8 cellular contexts compared by ENCODE assay signal in genomic region chr17:78971764-78972506, GRCh38. TPM values are rescaled to one million over a fixed set of nuclear protein-coding genes. Genes with fewer than 3 reads are reported as not detected.
DNase-seq lines count a peak whose midpoint lies in the region; ATAC-seq and TF ChIP-seq lines count a peak whose summit lies in the region.
"Had no signal": no experiment of that assay in that cellular context is flagged by ENCODE, and none has a peak within 500 bp of the region (broad histone marks: within the 10 kb centered on the region; RNA-seq: fewer than 3 reads in every experiment).

No MANE protein-coding gene starts in this region.

- peaks cover 23% of the 10 kb centered on the region for H3K27me3 Mint-ChIP-seq in GM23338 (ENCODE audit: insufficient read depth, low read depth, poor library complexity)
- H3K27me3 Mint-ChIP-seq: activated naive CD4-positive, alpha-beta T cell treated with anti-CD3 and anti-CD28 coated beads, Interleukin-2, amount 50 U/mL, for 24 hours had no signal

- no peak for DNase-seq in GM23338 (ENCODE audit: low spot score)
- no peak for DNase-seq in right atrium auricular region (ENCODE audit: low spot score)
- DNase-seq in substantia nigra (lab: John Stamatoyannopoulos, UW), result no peak
- no peak for DNase-seq in SW 1271 (lab: John Stamatoyannopoulos, UW)
- DNase-seq in putamen (ENCODE audit: low spot score), result no peak

- H3K27ac ChIP-seq in GM23338 (ENCODE audit: low read depth), result no peak overlapping the region
- peak overlapping the region; percentile 58 to 60 for H3K27ac ChIP-seq in right atrium auricular region
- peak overlapping the region; percentile 58 for H3K27ac ChIP-seq in substantia nigra (ENCODE audit: low read depth, low read length, poor library complexity, severe bottlenecking)

- no peaks in the 10 kb centered on the region for H3K9me3 ChIP-seq in right atrium auricular region

- peaks cover 24% of the 10 kb centered on the region for H3K4me1 Mint-ChIP-seq in GM23338

- H4K20me1 ChIP-seq in GM23338 (replicated peaks; ENCODE audit: insufficient read depth), result no peaks in the 10 kb centered on the region

- H3K36me3 ChIP-seq in GM23338 (ENCODE audit: insufficient read depth), result no peaks in the 10 kb centered on the region
- peaks cover 5% of the 10 kb centered on the region for H3K36me3 ChIP-seq in right atrium auricular region

- no peak overlapping the region for H3K4me2 ChIP-seq in GM23338

- H3K36me3 Mint-ChIP-seq in GM23338 (ENCODE audit: low read depth), result peaks cover 13% of the 10 kb centered on the region

- no peaks in the 10 kb centered on the region for H3K27me3 ChIP-seq in GM23338 (ENCODE audit: insufficient read depth)
- H3K27me3 ChIP-seq in right atrium auricular region, result no peaks in the 10 kb centered on the region

- H3K27ac Mint-ChIP-seq in GM23338, result 0 out of 2 replicates have a peak overlapping the region, but pooled peaks have one; percentile 90

- H2AFZ ChIP-seq in GM23338, result no peak overlapping the region

- no peaks in the 10 kb centered on the region for H3K9me2 ChIP-seq in GM23338 (ENCODE audit: insufficient read depth)

- H3K4me3 ChIP-seq in GM23338 (no peak overlapping the region), right atrium auricular region (no peak overlapping the region)

- TF ChIP-seq CTCF in GM23338 (conservative IDR thresholded peaks at IDR 0.05; ENCODE audit: low read depth in 2 of 2) (no peak), right atrium auricular region (IDR thresholded peaks at IDR 0.05) (no peak)

- no peak overlapping the region for H3K4me3 Mint-ChIP-seq in GM23338
- H3K4me3 Mint-ChIP-seq: activated naive CD4-positive, alpha-beta T cell treated with anti-CD3 and anti-CD28 coated beads, Interleukin-2, amount 50 U/mL, for 24 hours had no signal

- no peaks in the 10 kb centered on the region for H3K79me2 ChIP-seq in GM23338 (replicated peaks; ENCODE audit: insufficient read depth)

- no peaks in the 10 kb centered on the region for H3K4me1 ChIP-seq in GM23338 (ENCODE audit: insufficient read depth)
- peaks cover 0 to 53% of the 10 kb centered on the region in 2 donors for H3K4me1 ChIP-seq in right atrium auricular region

- no peaks in the 10 kb centered on the region for H3K9me3 Mint-ChIP-seq in GM23338
- H3K9me3 Mint-ChIP-seq: activated naive CD4-positive, alpha-beta T cell treated with anti-CD3 and anti-CD28 coated beads, Interleukin-2, amount 50 U/mL, for 24 hours had no signal

- ATAC-seq in GM23338 (no peak), SK-N-SH treated with all-trans-retinoic acid at 6 μM for 48 hours (peak; percentile 6), GM18517 (IDR thresholded peaks at IDR 0.05; ENCODE audit: unreplicated experiment) (no peak)

- H3F3A ChIP-seq in GM23338 (replicated peaks; ENCODE audit: low read depth), result 0 out of 2 replicates have a peak, but pooled peaks cover 4% of the 10 kb centered on the region

TF ChIP-seq in GM23338, 12 proteins besides CTCF, POLR2A, EP300 and RAD21 (continues in another document):
- TF ChIP-seq ZNF114 (CRISPR knock-in tag; IDR thresholded peaks at IDR 0.05) (no peak), REST (IDR thresholded peaks at IDR 0.05; ENCODE audit: unreplicated experiment) (no peak), ETS1 (IDR thresholded peaks at IDR 0.05) (no peak), ZNF331 (CRISPR knock-in tag; IDR thresholded peaks at IDR 0.05; ENCODE audit: low read depth) (no peak), EZH2 (IDR thresholded peaks at IDR 0.05; ENCODE audit: low read depth, unreplicated experiment) (no peak), NANOG (IDR thresholded peaks at IDR 0.05; ENCODE audit: borderline replicate concordance) (no peak)

TF ChIP-seq in SK-N-SH treated with all-trans-retinoic acid at 6 μM for 48 hours, 23 proteins besides CTCF, POLR2A, EP300 and RAD21:
- TF ChIP-seq ZNF70 (CRISPR knock-in tag; IDR thresholded peaks at IDR 0.05) (no peak), TSHZ2 (CRISPR knock-in tag; IDR thresholded peaks at IDR 0.05) (no peak), TOX (CRISPR knock-in tag; IDR thresholded peaks at IDR 0.05; ENCODE audit: borderline replicate concordance) (no peak), PATZ1 (CRISPR knock-in tag; IDR thresholded peaks at IDR 0.05; ENCODE audit: borderline replicate concordance) (no peak), BACH2 (CRISPR knock-in tag; IDR thresholded peaks at IDR 0.05; ENCODE audit: borderline replicate concordance) (no peak), ZNF8 (CRISPR knock-in tag; IDR thresholded peaks at IDR 0.05) (no peak), ZC3H10 (CRISPR knock-in tag; IDR thresholded peaks at IDR 0.05) (no peak), ZNF565 (CRISPR knock-in tag; conservative IDR thresholded peaks at IDR 0.05; ENCODE audit: low read depth) (no peak), RARB (CRISPR knock-in tag; IDR thresholded peaks at IDR 0.05) (no peak), ESRRG (CRISPR knock-in tag; IDR thresholded peaks at IDR 0.05) (no peak), ISL1 (CRISPR knock-in tag; IDR thresholded peaks at IDR 0.05) (no peak)

RNA-seq across cellular contexts. Expression of gene LGALS3BP, which starts 7.8 kb away (rescaled TPM):
- total RNA-seq in GM23338 (2014; rRNA removed; shearing (Covaris generic)), result 36.5 and 45.7 TPM in 2 replicates
- 15.1 and 15.5 TPM in 2 replicates for polyA plus RNA-seq in GM23338 (2016; fragmentation: Nextera tagmentation; extraction: Ambion mirVana)
- total RNA-seq in right atrium auricular region, result 100 to 1,000 TPM; 488 to 733 TPM

RNA-seq across cellular contexts. Expression of gene CANT1, which starts 37.6 kb away (rescaled TPM):
- 22.4 and 38.8 TPM in 2 replicates for total RNA-seq in GM23338 (2014; rRNA removed; shearing (Covaris generic))
- 5.9 and 8.0 TPM in 2 replicates for polyA plus RNA-seq in GM23338 (2016; fragmentation: Nextera tagmentation; extraction: Ambion mirVana)
- total RNA-seq in right atrium auricular region, result 10 to 100 TPM; 20.9 to 40.1 TPM

RNA-seq across cellular contexts. Expression of gene TIMP2, which starts 46.7 kb away (rescaled TPM):
- 22.5 and 24.4 TPM in 2 replicates for total RNA-seq in GM23338 (2014; rRNA removed; shearing (Covaris generic))
- 10.6 and 12.5 TPM in 2 replicates for polyA plus RNA-seq in GM23338 (2016; fragmentation: Nextera tagmentation; extraction: Ambion mirVana)
- total RNA-seq in right atrium auricular region, result 100 to 1,000 TPM in 1 of 2 donors, 10 to 100 TPM in 1; 99.1 to 158 TPM

RNA-seq across cellular contexts. Expression of gene C1QTNF1, which starts 52.0 kb away (rescaled TPM):
- 1.9 and 5.2 TPM in 2 replicates for total RNA-seq in GM23338 (2014; rRNA removed; shearing (Covaris generic))
- polyA plus RNA-seq in GM23338 (2016; fragmentation: Nextera tagmentation; extraction: Ambion mirVana), result 1.1 and 1.5 TPM in 2 replicates
- total RNA-seq in right atrium auricular region, result 100 to 1,000 TPM; 125 to 401 TPM

Comparison
In these comparisons a context has a peak if more than half of its experiments do, and no peak if none do; other contexts are left out.
1. RNA of gene LGALS3BP, which starts 7.8 kb away (total RNA-seq): 488 to 733 TPM in right atrium auricular region; 36.5 to 45.7 TPM in GM23338; every median in the first group is over 10 times any median in the second.